ENCODE assay signal across 19 cellular contexts in genomic region chr13:51251480-51251879, GRCh38. TPM values are rescaled to one million over a fixed set of nuclear protein-coding genes. Genes with fewer than 3 reads are reported as not detected.
DNase-seq lines count a peak whose midpoint lies in the region; TF ChIP-seq lines count a peak whose summit lies in the region.
"Had no signal": no experiment of that assay in that cellular context is flagged by ENCODE, and none has a peak within 500 bp of the region (broad histone marks: within the 10 kb centered on the region; RNA-seq: fewer than 3 reads in every experiment).

No MANE protein-coding gene starts in this region.

- intact Hi-C loops in dorsolateral prefrontal cortex (cut with DNase I) (no loop called here), esophagus muscularis mucosa (cut with DNase I) (no loop called here)

- H3K27ac ChIP-seq in dorsolateral prefrontal cortex (peak overlapping the region in 48 of 59 donors; percentile 5 to 100 (median 98)), esophagus muscularis mucosa (replicated peaks in 1 of 4) (no peak overlapping the region), stomach smooth muscle (ENCODE audit: low read length) (peak overlapping the region; percentile 3)

- H3K27me3 ChIP-seq in dorsolateral prefrontal cortex (no peaks in the 10 kb centered on the region), esophagus muscularis mucosa (no peaks in the 10 kb centered on the region), stomach smooth muscle (ENCODE audit: control insufficient read depth in 1 of 2, insufficient read depth in 2 of 2, low read length in 2 of 2) (no peaks in the 10 kb centered on the region)
- H3K27me3 ChIP-seq: BE2C had no signal

- H3K9ac ChIP-seq in stomach smooth muscle (ENCODE audit: low read length in 2 of 2): no peak overlapping the region

- H3K36me3 ChIP-seq in esophagus muscularis mucosa (peaks cover 10 to 30% (median 20%) of the 10 kb centered on the region in 4 donors), stomach smooth muscle (ENCODE audit: control insufficient read depth in 2 of 2, insufficient read depth in 2 of 2, low read length in 2 of 2) (peaks cover 8 to 12% of the 10 kb centered on the region in 2 donors)
- H3K36me3 ChIP-seq: BE2C had no signal

- H3K4me1 ChIP-seq in esophagus muscularis mucosa: peaks cover 26 to 63% (median 59%) of the 10 kb centered on the region in 4 donors
- H3K4me1 ChIP-seq in stomach smooth muscle (ENCODE audit: control insufficient read depth, insufficient read depth, low read length): peaks cover 32% of the 10 kb centered on the region

- TF ChIP-seq EP300 in esophagus muscularis mucosa (IDR thresholded peaks at IDR 0.05): no peak

- no peak overlapping the region for H3K4me3 ChIP-seq in dorsolateral prefrontal cortex
- no peak overlapping the region for H3K4me3 ChIP-seq in esophagus muscularis mucosa
- no peak overlapping the region for H3K4me3 ChIP-seq in stomach smooth muscle (ENCODE audit: low read length in 2 of 2)
- H3K4me3 ChIP-seq: GM12878, HAP-1 had no signal

- WGBS in esophagus muscularis mucosa: 98% methylated on average over 8 of the region's 31 CpGs

- H3K9me3 ChIP-seq in esophagus muscularis mucosa (no peaks in the 10 kb centered on the region), stomach smooth muscle (ENCODE audit: control insufficient read depth in 2 of 2, low read length in 2 of 2) (no peaks in the 10 kb centered on the region)
- H3K9me3 ChIP-seq: BE2C, HAP-1 had no signal

- TF ChIP-seq CTCF in dorsolateral prefrontal cortex (IDR thresholded peaks at IDR 0.05 in 54 of 56, conservative IDR thresholded peaks at IDR 0.05 in 2 of 56; ENCODE audit: low read depth in 1 of 56, partially characterized antibody in 56 of 56) (no peak), esophagus muscularis mucosa (IDR thresholded peaks at IDR 0.05) (no peak)

- no peak for DNase-seq in dorsolateral prefrontal cortex
- DNase-seq in esophagus muscularis mucosa (ENCODE audit: extremely low spot score): peak; percentile 39
- DNase-seq in iPS-NIHi7 (ENCODE audit: extremely low spot score): no peak
- DNase-seq in NCI-H1694 treated with DMSO at 0.1 percent for 48 hours (lab: John Stamatoyannopoulos, UW): no peak
- DNase-seq in HUDEP-2 (lab: John Stamatoyannopoulos, UW; ENCODE audit: unreplicated experiment in 76 of 76): no peak
- DNase-seq: ACHN; BE2C; C1 segment of cervical spinal cord; CD4-positive, CD25-positive, alpha-beta regulatory T cell; CD8-positive, alpha-beta memory T cell; COR-L47; DMS 273 treated with DMSO at 0.1 percent for 48 hours; DMS53; DND-41; EL; GOT3 had no signal

- TF ChIP-seq POLR2A in esophagus muscularis mucosa (IDR thresholded peaks at IDR 0.05; ENCODE audit: low read depth): no peak

RNA-seq across cellular contexts. Expression of gene FAM124A, which starts 29.3 kb away (rescaled TPM):
- 100 to 1,000 TPM in 1 of 120 experiments, 10 to 100 TPM in 119; 15.1 to 107 (median 29.8) TPM for total RNA-seq in dorsolateral prefrontal cortex
- total RNA-seq in esophagus muscularis mucosa: 10 to 100 TPM; 17.0 to 30.3 (median 21.0) TPM
- total RNA-seq: CD4-positive, CD25-positive, alpha-beta regulatory T cell; GM12878 had no signal

Comparison
In these comparisons a context has a peak if more than half of its experiments do, and no peak if none do; other contexts are left out.
1. H3K27ac ChIP-seq: peak in dorsolateral prefrontal cortex (48 of 59) and stomach smooth muscle (single experiment); none in esophagus muscularis mucosa (0 of 4).